22 cellular contexts compared by ENCODE assay signal in genomic region chr12:89892426-89892825, GRCh38.
DNase-seq lines count a peak whose midpoint lies in the region; ATAC-seq, FAIRE-seq and TF ChIP-seq lines count a peak whose summit lies in the region.
"Had no signal": no experiment of that assay in that cellular context is flagged by ENCODE, and none has a peak within 500 bp of the region (broad histone marks: within the 10 kb centered on the region; RNA-seq: fewer than 3 reads in every experiment).

No MANE protein-coding gene starts in this region.

- H3K4me1 ChIP-seq in CD8-positive, alpha-beta T cell (ENCODE audit: insufficient read depth, low read length): peaks cover 10% of the 10 kb centered on the region
- no peaks in the 10 kb centered on the region for H3K4me1 ChIP-seq in OCI-LY7 (ENCODE audit: insufficient read depth, low read length, poor library complexity, severe bottlenecking)
- no peaks in the 10 kb centered on the region for H3K4me1 ChIP-seq in small intestine (ENCODE audit: control insufficient read depth in 2 of 2, insufficient read depth in 1 of 2, low read depth in 1 of 2, low read length in 1 of 2)
- H3K4me1 ChIP-seq: Caco-2 had no signal

- H3K27me3 Mint-ChIP-seq in CD8-positive, alpha-beta T cell (ENCODE audit: low read depth): no peaks in the 10 kb centered on the region
- H3K27me3 Mint-ChIP-seq: B cell had no signal

- FAIRE-seq in small intestine (lab: Jason Lieb, UNC): no peak
- FAIRE-seq: A204.1, GM12892, GM18507, GM19239, H54 had no signal

- intact Hi-C loops in CD8-positive, alpha-beta T cell (cut with DNase I, micrococcal nuclease): no loop called here
- intact Hi-C loops in OCI-LY7 (cut with micrococcal nuclease; ENCODE audit: unreplicated experiment): no loop called here

- H3K27ac Mint-ChIP-seq in CD8-positive, alpha-beta T cell: peak overlapping the region; percentile 66
- H3K27ac Mint-ChIP-seq: B cell had no signal

- CTCF ChIA-PET in CD8-positive, alpha-beta T cell (lab: Charles Lee): no interaction called here
- CTCF ChIA-PET in OCI-LY7 (lab: Charles Lee; ENCODE audit: unreplicated experiment): no interaction called here

- no peaks in the 10 kb centered on the region for H3K79me2 ChIP-seq in OCI-LY7 (ENCODE audit: insufficient read depth, low read depth, low read length)

- 0 out of 2 replicates have a peak overlapping the region, but pooled peaks have one; percentile 4 for H2AFZ ChIP-seq in OCI-LY7 (ENCODE audit: low read length)

- no peak for ATAC-seq in CD8-positive, alpha-beta T cell
- ATAC-seq in GM18907 (IDR thresholded peaks at IDR 0.05; ENCODE audit: unreplicated experiment): no peak

- no peak overlapping the region for H3K4me2 ChIP-seq in OCI-LY7 (ENCODE audit: low read length)
- H3K4me2 ChIP-seq: BLaER1 treated with 17β-estradiol and CSF1 and Interleukin-3, amounts not matched to agents 10 nM and 100 nM; KMS-11 had no signal

- H3K4me1 Mint-ChIP-seq in CD8-positive, alpha-beta T cell (ENCODE audit: low read depth): peaks cover 23% of the 10 kb centered on the region

- H3K4me3 Mint-ChIP-seq in CD8-positive, alpha-beta T cell: no peak overlapping the region
- H3K4me3 Mint-ChIP-seq: B cell; CD8-positive, alpha-beta memory T cell had no signal

- POLR2A ChIA-PET in CD8-positive, alpha-beta T cell (lab: Charles Lee): no interaction called here
- POLR2A ChIA-PET in OCI-LY7 (lab: Charles Lee): interaction anchor here (0.6 to 1.0 kb wide), 2 partner anchors 33 to 211 kb away, joined by 3 read pairs; no protein-coding TSS in a partner anchor

- H4K20me1 ChIP-seq in OCI-LY7 (ENCODE audit: insufficient read depth, low read length): no peaks in the 10 kb centered on the region
- H4K20me1 ChIP-seq: BLaER1 treated with 17β-estradiol and CSF1 and Interleukin-3, amounts not matched to agents 10 nM and 100 nM had no signal

- no peak overlapping the region for H3K27ac ChIP-seq in CD8-positive, alpha-beta T cell (ENCODE audit: low read depth, low read length)
- no peak overlapping the region for H3K27ac ChIP-seq in OCI-LY7 (ENCODE audit: low read depth, low read length, poor library complexity, severe bottlenecking)
- H3K27ac ChIP-seq in small intestine (ENCODE audit: low read depth in 1 of 2, low read length in 1 of 2): no peak overlapping the region
- H3K27ac ChIP-seq: BLaER1 treated with 17β-estradiol and CSF1 and Interleukin-3, amounts not matched to agents 10 nM and 100 nM; HL-60; KMS-11 had no signal

- no peaks in the 10 kb centered on the region for H3K27me3 ChIP-seq in CD8-positive, alpha-beta T cell (ENCODE audit: insufficient read depth, low read length)
- no peaks in the 10 kb centered on the region for H3K27me3 ChIP-seq in small intestine (ENCODE audit: control insufficient read depth in 2 of 2, insufficient read depth in 2 of 2, low read length in 2 of 2)
- H3K27me3 ChIP-seq: BLaER1 treated with 17β-estradiol and CSF1 and Interleukin-3, amounts not matched to agents 10 nM and 100 nM had no signal

- BruUV-seq in OCI-LY7 (replicated peaks; lab: Mats Ljungman, UMichigan): no TSS peak

- TF ChIP-seq CTCF in CD8-positive, alpha-beta T cell (IDR thresholded peaks at IDR 0.05): no peak
- TF ChIP-seq CTCF in OCI-LY7 (conservative IDR thresholded peaks at IDR 0.05; ENCODE audit: low read length): no peak
- no peak for TF ChIP-seq CTCF in fibroblast of mammary gland (conservative IDR thresholded peaks at IDR 0.05; ENCODE audit: control insufficient read depth, insufficient read depth, low read depth, low read length)

- H3K9me3 ChIP-seq in CD8-positive, alpha-beta T cell (ENCODE audit: low read length): no peaks in the 10 kb centered on the region
- H3K9me3 ChIP-seq in OCI-LY7 (ENCODE audit: low read length) (0 out of 2 replicates have a peak, but pooled peaks cover 4% of the 10 kb centered on the region), small intestine (ENCODE audit: control insufficient read depth, low read depth) (no peaks in the 10 kb centered on the region)
- H3K9me3 ChIP-seq: Caco-2 had no signal

- DNase-seq in CD8-positive, alpha-beta T cell: no peak
- DNase-seq in OCI-LY7 (ENCODE audit: low spot score): no peak
- peak; percentile 34 for DNase-seq in fibroblast of mammary gland (ENCODE audit: low read depth)
- no peak for DNase-seq in GM19238 (ENCODE audit: insufficient read length, low spot score)
- no peak for DNase-seq in iPS-NIHi11 (ENCODE audit: low spot score)
- no peak for DNase-seq in small intestine
- DNase-seq: Caco-2; CD8-positive, alpha-beta memory T cell; DMS153; DMS79; GDM1; HCEC 1CT had no signal

- no peaks in the 10 kb centered on the region for H3K36me3 Mint-ChIP-seq in CD8-positive, alpha-beta T cell

- H3K36me3 ChIP-seq in CD8-positive, alpha-beta T cell (ENCODE audit: insufficient read depth, low read length): no peaks in the 10 kb centered on the region
- H3K36me3 ChIP-seq in OCI-LY7 (ENCODE audit: insufficient read depth, low read length): no peaks in the 10 kb centered on the region; the same call in 1 of the 2 replicates
- no peaks in the 10 kb centered on the region for H3K36me3 ChIP-seq in small intestine (ENCODE audit: control insufficient read depth in 2 of 2, insufficient read depth in 2 of 2, low read length in 2 of 2)
- H3K36me3 ChIP-seq: BLaER1 treated with 17β-estradiol and CSF1 and Interleukin-3, amounts not matched to agents 10 nM and 100 nM had no signal

- no peak overlapping the region for H3K4me3 ChIP-seq in CD8-positive, alpha-beta T cell (ENCODE audit: low read depth, low read length)
- H3K4me3 ChIP-seq in OCI-LY7 (ENCODE audit: low read depth, low read length, poor library complexity, severe bottlenecking) (no peak overlapping the region), fibroblast of mammary gland (ENCODE audit: control insufficient read depth, low read depth, low read length) (no peak overlapping the region), small intestine (ENCODE audit: low read depth in 1 of 2, low read length in 2 of 2) (no peak overlapping the region)
- H3K4me3 ChIP-seq: BLaER1 treated with 17β-estradiol and CSF1 and Interleukin-3, amounts not matched to agents 10 nM and 100 nM had no signal

- 0 out of 2 replicates have a peak, but pooled peaks cover under 1% of the 10 kb centered on the region for H3K9me2 ChIP-seq in OCI-LY7 (ENCODE audit: insufficient read depth, low read length)

- no peaks in the 10 kb centered on the region for H3K9me3 Mint-ChIP-seq in CD8-positive, alpha-beta T cell
